In the genomic region with DNA sequence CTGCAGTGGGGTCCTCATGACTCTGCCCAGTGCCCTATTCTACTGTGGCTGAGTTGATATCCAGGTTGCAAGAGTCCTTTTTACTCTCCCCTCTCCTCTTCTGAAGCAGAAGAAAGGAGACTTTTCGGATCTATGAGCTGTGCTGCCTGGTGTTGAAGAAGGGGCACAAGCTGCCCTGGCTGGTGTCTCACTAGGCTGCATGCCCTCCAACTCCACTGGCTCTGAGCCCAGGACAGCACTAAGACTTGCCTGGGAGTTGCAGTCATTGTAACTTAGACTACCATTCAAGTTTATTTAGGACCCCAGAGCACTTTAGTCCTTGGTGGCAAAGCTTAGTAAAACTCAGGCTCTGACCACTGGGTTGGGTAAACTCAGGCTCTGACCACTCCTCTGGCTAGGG, we compare ENCODE assay signal across 16 cellular contexts.
DNase-seq lines count a peak whose midpoint lies in the region; ATAC-seq and TF ChIP-seq lines count a peak whose summit lies in the region.
"Had no signal": no experiment of that assay in that cellular context is flagged by ENCODE, and none has a peak within 500 bp of the region (broad histone marks: within the 10 kb centered on the region; RNA-seq: fewer than 3 reads in every experiment).

No MANE protein-coding gene starts in this region.

- CTCF ChIA-PET in Caco-2 (lab: Charles Lee), result no interaction called here

- POLR2A ChIA-PET in Caco-2 (lab: Charles Lee), result no interaction called here

- H3K4me3 ChIP-seq in heart right ventricle, result no peak overlapping the region
- H3K4me3 ChIP-seq in OCI-LY3 (ENCODE audit: low read length), result no peak overlapping the region
- H3K4me3 ChIP-seq in Caco-2 (ENCODE audit: low read depth, low read length), result no peak overlapping the region
- H3K4me3 ChIP-seq: BLaER1 had no signal

- no peaks in the 10 kb centered on the region for H3K79me2 ChIP-seq in OCI-LY3 (ENCODE audit: low read length)

- H3K4me1 ChIP-seq in heart right ventricle (peaks cover 0 to 4% (median 0%) of the 10 kb centered on the region in 9 donors), OCI-LY3 (ENCODE audit: low read length) (peaks cover 36% of the 10 kb centered on the region), Caco-2 (no peaks in the 10 kb centered on the region)
- H3K4me1 ChIP-seq: BLaER1 had no signal

- TF ChIP-seq CTCF in heart right ventricle (IDR thresholded peaks at IDR 0.05) (no peak), OCI-LY3 (IDR thresholded peaks at IDR 0.05; ENCODE audit: low read depth, low read length) (no peak), Caco-2 (IDR thresholded peaks at IDR 0.05; ENCODE audit: insufficient read depth in 1 of 2, low read depth in 1 of 2, low read length in 1 of 2, severe bottlenecking in 1 of 2, unreplicated experiment in 1 of 2) (no peak)

- H2AFZ ChIP-seq in OCI-LY3 (ENCODE audit: low read depth, low read length), result peak overlapping the region; percentile 48

- peak; percentile 5 to 8 for DNase-seq in heart right ventricle
- DNase-seq in Right ventricle myocardium superior, result no peak
- peak; percentile 4 for DNase-seq in midbrain (lab: John Stamatoyannopoulos, UW)
- DNase-seq in RKO (ENCODE audit: low spot score), result no peak
- no peak for DNase-seq in Caco-2
- DNase-seq in activated naive CD4-positive, alpha-beta T cell (lab: John Stamatoyannopoulos, UW), result no peak
- DNase-seq: CD4-positive, CD25-positive, alpha-beta regulatory T cell; GOT3; HCEC 1CT; KG1; MM.1S; NCI-H2029; SHP77 treated with DMSO at 0.1 percent for 48 hours had no signal

- intact Hi-C loops in heart right ventricle (cut with DNase I) (loop anchor here in 6 of 10 donors (5.0 to 10.0 kb wide), 5 partner anchors 176 to 278 kb away; no protein-coding TSS in a partner anchor), Right ventricle myocardium superior (cut with DNase I) (no loop called here), Caco-2 (cut with micrococcal nuclease; ENCODE audit: unreplicated experiment) (loop anchor here (5.0 kb wide), 2 partner anchors 88 to 188 kb away; a partner anchor contains a TSS)

- H4K20me1 ChIP-seq in OCI-LY3 (ENCODE audit: insufficient read depth, low read length), result no peaks in the 10 kb centered on the region
- H4K20me1 ChIP-seq: BLaER1 had no signal

- H3K4me3 Mint-ChIP-seq in Caco-2 (ENCODE audit: unreplicated experiment), result no peak overlapping the region
- H3K4me3 Mint-ChIP-seq: CD4-positive, CD25-positive, alpha-beta regulatory T cell had no signal

- no peaks in the 10 kb centered on the region for H3K9me3 Mint-ChIP-seq in Caco-2 (ENCODE audit: unreplicated experiment)
- H3K9me3 Mint-ChIP-seq: CD4-positive, CD25-positive, alpha-beta regulatory T cell had no signal

- H3K27ac Mint-ChIP-seq in Caco-2 (ENCODE audit: unreplicated experiment), result no peak overlapping the region
- H3K27ac Mint-ChIP-seq: CD4-positive, CD25-positive, alpha-beta regulatory T cell had no signal

- H3K36me3 ChIP-seq in heart right ventricle, result no peaks in the 10 kb centered on the region
- H3K36me3 ChIP-seq in OCI-LY3 (replicated peaks; ENCODE audit: low read depth, low read length), result no peaks in the 10 kb centered on the region
- H3K36me3 ChIP-seq in Caco-2 (ENCODE audit: control insufficient read depth, insufficient read depth, low read length), result no peaks in the 10 kb centered on the region
- H3K36me3 ChIP-seq: BLaER1 had no signal

- WGBS in heart right ventricle, 2 donors, result 69 to 71% methylated on average over 1 of the region's 1 CpG

- H3K27ac ChIP-seq in heart right ventricle, result no peak overlapping the region
- no peak overlapping the region for H3K27ac ChIP-seq in OCI-LY3 (ENCODE audit: low read length)
- H3K27ac ChIP-seq: BLaER1, RWPE1 had no signal

- no peaks in the 10 kb centered on the region for H3K27me3 Mint-ChIP-seq in Caco-2 (ENCODE audit: insufficient read depth, unreplicated experiment)
- H3K27me3 Mint-ChIP-seq: CD4-positive, CD25-positive, alpha-beta regulatory T cell had no signal

- ATAC-seq in heart right ventricle (peak in 2 of 8 donors; percentile 44 to 46), Right ventricle myocardium superior (ENCODE audit: poor library complexity) (no peak)

- no peak overlapping the region for H3K9ac ChIP-seq in OCI-LY3 (ENCODE audit: low read length)
- H3K9ac ChIP-seq: BLaER1 had no signal

- no peaks in the 10 kb centered on the region for H3K36me3 Mint-ChIP-seq in Caco-2 (ENCODE audit: insufficient read depth, unreplicated experiment)
- H3K36me3 Mint-ChIP-seq: CD4-positive, CD25-positive, alpha-beta regulatory T cell had no signal

- no TSS peak for BruUV-seq in Caco-2 (replicated peaks; lab: Mats Ljungman, UMichigan)

- H3K4me2 ChIP-seq in OCI-LY3 (ENCODE audit: low read length), result no peak overlapping the region
- H3K4me2 ChIP-seq: BLaER1 had no signal

- H3K9me3 ChIP-seq in heart right ventricle, result no peaks in the 10 kb centered on the region
- H3K9me3 ChIP-seq in OCI-LY3 (ENCODE audit: insufficient read depth, low read length), result 0 out of 2 replicates have a peak, but pooled peaks cover 8% of the 10 kb centered on the region
- no peaks in the 10 kb centered on the region for H3K9me3 ChIP-seq in Caco-2
- H3K9me3 ChIP-seq: BLaER1 had no signal

- H3K27me3 ChIP-seq in heart right ventricle, result no peaks in the 10 kb centered on the region
- no peaks in the 10 kb centered on the region for H3K27me3 ChIP-seq in OCI-LY3 (ENCODE audit: low read depth, low read length)
- no peaks in the 10 kb centered on the region for H3K27me3 ChIP-seq in Caco-2 (replicated peaks; ENCODE audit: control insufficient read depth, insufficient read depth, low read length)
- H3K27me3 ChIP-seq: BLaER1 had no signal

- no peaks in the 10 kb centered on the region for H3K4me1 Mint-ChIP-seq in Caco-2 (ENCODE audit: low read depth, unreplicated experiment)
- H3K4me1 Mint-ChIP-seq: CD4-positive, CD25-positive, alpha-beta regulatory T cell had no signal

Comparison
In these comparisons a context has a peak if more than half of its experiments do, and no peak if none do; other contexts are left out.
1. DNase-seq: peak in heart right ventricle (2 of 2) and midbrain (single experiment); none in Right ventricle myocardium superior (single experiment), RKO (single experiment), Caco-2 (0 of 2) and activated naive CD4-positive, alpha-beta T cell (0 of 4).